10 cellular contexts compared by ENCODE assay signal in genomic region chr6:2563635-2564034, GRCh38.
DNase-seq lines count a peak whose midpoint lies in the region; ATAC-seq and TF ChIP-seq lines count a peak whose summit lies in the region.
"Had no signal": no experiment of that assay in that cellular context is flagged by ENCODE, and none has a peak within 500 bp of the region (broad histone marks: within the 10 kb centered on the region; RNA-seq: fewer than 3 reads in every experiment).

No MANE protein-coding gene starts in this region.

- ATAC-seq in HG03045 (IDR thresholded peaks at IDR 0.05; ENCODE audit: unreplicated experiment) (peak; percentile 79), aorta (ENCODE audit: low FRiP score) (peak; percentile 31), body of pancreas (no peak)
- peak; percentile 93 to 95 for ATAC-seq in activated T-cell treated with anti-CD3 and anti-CD28 coated beads, Interleukin-2, amount 50 U/mL, for 4 hours

- H3K27ac ChIP-seq in aorta (ENCODE audit: low read depth in 1 of 2, low read length in 2 of 2) (peak overlapping the region; percentile 45 to 93), body of pancreas (no peak overlapping the region), suprapubic skin (no peak overlapping the region)
- H3K27ac ChIP-seq: dorsolateral prefrontal cortex had no signal

- H3K27me3 ChIP-seq in aorta (ENCODE audit: control insufficient read depth in 1 of 2, insufficient read depth in 2 of 2, low read length in 1 of 2) (no peaks in the 10 kb centered on the region), body of pancreas (no peaks in the 10 kb centered on the region), suprapubic skin (no peaks in the 10 kb centered on the region)

- H3K9me3 Mint-ChIP-seq in activated T-cell treated with anti-CD3 and anti-CD28 coated beads, Interleukin-2, amount 50 U/mL, for 4 hours: no peaks in the 10 kb centered on the region
- H3K9me3 Mint-ChIP-seq: natural killer cell had no signal

- H3K4me1 ChIP-seq in aorta (ENCODE audit: control insufficient read depth in 1 of 2, insufficient read depth in 2 of 2, low read length in 2 of 2) (peaks cover 0 to 3% of the 10 kb centered on the region in 2 donors), body of pancreas (no peaks in the 10 kb centered on the region), suprapubic skin (no peaks in the 10 kb centered on the region)

- WGBS in aorta, 2 donors: 1 to 4% methylated on average over 6 of the region's 6 CpGs
- 30 to 46% methylated on average over 6 of the region's 6 CpGs for WGBS in body of pancreas, 2 donors
- 51% methylated on average over 6 of the region's 6 CpGs for WGBS in suprapubic skin

- intact Hi-C loops in aorta (cut with DNase I) (loop anchor here (2.0 to 5.0 kb wide), 3 partner anchors 59 to 956 kb away; partner anchors contain the start of gene FOXC1 (in 1 of the 2)), body of pancreas (cut with DNase I) (no loop called here)

- no peaks in the 10 kb centered on the region for H3K36me3 ChIP-seq in aorta (ENCODE audit: control insufficient read depth in 1 of 2, insufficient read depth in 2 of 2, low read length in 1 of 2)
- no peaks in the 10 kb centered on the region for H3K36me3 ChIP-seq in body of pancreas (replicated peaks in 1 of 2; ENCODE audit: insufficient read depth in 1 of 2, low read depth in 2 of 2)
- H3K36me3 ChIP-seq in suprapubic skin: no peaks in the 10 kb centered on the region

- no peak overlapping the region for H3K4me3 Mint-ChIP-seq in activated T-cell treated with anti-CD3 and anti-CD28 coated beads, Interleukin-2, amount 50 U/mL, for 4 hours
- H3K4me3 Mint-ChIP-seq: natural killer cell had no signal

- H3K9me3 ChIP-seq in aorta (ENCODE audit: control insufficient read depth, low read length): no peaks in the 10 kb centered on the region
- H3K9me3 ChIP-seq in body of pancreas: no peaks in the 10 kb centered on the region
- H3K9me3 ChIP-seq in suprapubic skin: no peaks in the 10 kb centered on the region

- TF ChIP-seq CTCF in body of pancreas (IDR thresholded peaks at IDR 0.05): no peak
- no peak for TF ChIP-seq CTCF in suprapubic skin (IDR thresholded peaks at IDR 0.05)

- peaks cover 10% of the 10 kb centered on the region for H3K4me1 Mint-ChIP-seq in activated T-cell treated with anti-CD3 and anti-CD28 coated beads, Interleukin-2, amount 50 U/mL, for 4 hours (ENCODE audit: low read depth)
- H3K4me1 Mint-ChIP-seq: natural killer cell had no signal

- peaks cover 13% of the 10 kb centered on the region for H3K27me3 Mint-ChIP-seq in activated T-cell treated with anti-CD3 and anti-CD28 coated beads, Interleukin-2, amount 50 U/mL, for 4 hours (ENCODE audit: low read depth)

- no peaks in the 10 kb centered on the region for H3K36me3 Mint-ChIP-seq in activated T-cell treated with anti-CD3 and anti-CD28 coated beads, Interleukin-2, amount 50 U/mL, for 4 hours (ENCODE audit: insufficient read depth)
- H3K36me3 Mint-ChIP-seq: natural killer cell had no signal

- no peak for TF ChIP-seq EP300 in suprapubic skin (IDR thresholded peaks at IDR 0.05)

- DNase-seq in stimulated activated naive CD4-positive, alpha-beta T cell treated with Interleukin-2 at 50 U/mL for 16 hours (lab: John Stamatoyannopoulos, UW): peak; percentile 9
- no peak for DNase-seq in stimulated activated naive CD4-positive, alpha-beta T cell (lab: John Stamatoyannopoulos, UW)
- no peak for DNase-seq in activated T-cell treated with anti-CD3 and anti-CD28 coated beads, Interleukin-2, amount 50 U/mL, for 4 hours
- DNase-seq in aorta (no peak), body of pancreas (no peak), cortex of kidney (lab: John Stamatoyannopoulos, UW) (no peak), suprapubic skin (ENCODE audit: low spot score in 2 of 2) (no peak)
- DNase-seq: dorsolateral prefrontal cortex, natural killer cell had no signal

- TF ChIP-seq POLR2A in body of pancreas (IDR thresholded peaks at IDR 0.05): no peak
- no peak for TF ChIP-seq POLR2A in suprapubic skin (IDR thresholded peaks at IDR 0.05)

- H3K4me3 ChIP-seq in aorta (ENCODE audit: low read length in 2 of 2) (peak overlapping the region in 1 of 2 donors; percentile 48), body of pancreas (no peak overlapping the region), suprapubic skin (no peak overlapping the region)
- H3K4me3 ChIP-seq: dorsolateral prefrontal cortex had no signal

Comparison
In these comparisons a context has a peak if more than half of its experiments do, and no peak if none do; other contexts are left out.
1. H3K27ac ChIP-seq: peak in aorta (2 of 2); none in body of pancreas (0 of 4) and suprapubic skin (single experiment).